ENCODE assay signal across 24 cellular contexts in genomic region chr12:6118891-6119568, GRCh38. TPM values are rescaled to one million over a fixed set of nuclear protein-coding genes. Genes with fewer than 3 reads are reported as not detected.
A peak's percentile ranks its signal among the peaks of the same experiment; 100 is the strongest.
DNase-seq lines count a peak whose midpoint lies in the region; ATAC-seq and TF ChIP-seq lines count a peak whose summit lies in the region.
"Had no signal": no experiment of that assay in that cellular context is flagged by ENCODE, and none has a peak within 500 bp of the region (broad histone marks: within the 10 kb centered on the region; RNA-seq: fewer than 3 reads in every experiment).

No MANE protein-coding gene starts in this region.

- H2AFZ ChIP-seq in parathyroid adenoma, result no peak overlapping the region

- H3K36me3 ChIP-seq in right atrium auricular region, result no peaks in the 10 kb centered on the region
- no peaks in the 10 kb centered on the region for H3K36me3 ChIP-seq in esophagus squamous epithelium
- H3K36me3 ChIP-seq in parathyroid adenoma (ENCODE audit: control insufficient read depth, insufficient read depth, low read length), result no peaks in the 10 kb centered on the region
- H3K36me3 ChIP-seq: ascending aorta, BLaER1 had no signal

- H3K4me3 Mint-ChIP-seq in T-helper 17 cell, result no peak overlapping the region
- H3K4me3 Mint-ChIP-seq: activated B cell treated with CpG ODN at 0.5 μM for 24 hours; activated CD4-positive, alpha-beta memory T cell treated with anti-CD3 and anti-CD28 coated beads, Interleukin-2, amount 10 ng/mL, durations not matched to agents 7 days and 5 days; activated naive CD4-positive, alpha-beta T cell treated with anti-CD3 and anti-CD28 coated beads, Interleukin-2, amount 10 ng/mL, durations not matched to agents 7 days and 5 days; IgD-negative memory B cell; T-helper 2 cell treated with Interferon-gamma antibody and Interleukin-4, amounts not matched to agents 5 μg/mL and 100 μg/mL, for 36 hours had no signal

- 76 to 83% methylated on average over 8 to 9 of the region's 9 CpGs for WGBS in esophagus squamous epithelium, 2 donors

- H3K27me3 ChIP-seq in right atrium auricular region (no peaks in the 10 kb centered on the region), esophagus squamous epithelium (no peaks in the 10 kb centered on the region), parathyroid adenoma (ENCODE audit: control insufficient read depth, insufficient read depth, low read length) (no peaks in the 10 kb centered on the region)
- H3K27me3 ChIP-seq: ascending aorta, BLaER1, foreskin keratinocyte had no signal

- no peak for DNase-seq in right atrium auricular region (ENCODE audit: low spot score)
- DNase-seq in cardiac septum (ENCODE audit: low spot score), result no peak
- no peak for DNase-seq in esophagus squamous epithelium (lab: John Stamatoyannopoulos, UW)
- DNase-seq in T-helper 17 cell, result no peak
- DNase-seq: activated B cell treated with CpG ODN at 0.5 μM for 24 hours; activated CD4-positive, alpha-beta memory T cell treated with anti-CD3 and anti-CD28 coated beads, Interleukin-2, amount 10 ng/mL, durations not matched to agents 7 days and 5 days; activated naive CD4-positive, alpha-beta T cell treated with anti-CD3 and anti-CD28 coated beads, Interleukin-2, amount 10 ng/mL, durations not matched to agents 7 days and 5 days; foreskin keratinocyte; left colon; MM.1S; NCI-H1436 treated with DMSO at 0.1 percent for 48 hours; NCI-H2171 treated with DMSO at 0.1 percent for 48 hours; PC-3; stimulated activated naive CD8-positive, alpha-beta T cell treated with anti-CD3 and anti-CD28 coated beads, Interleukin-15, Interleukin-2, amounts not matched to agents 100 U/mL and 50 U/mL, for 24 hours had no signal

- H3K4me1 ChIP-seq in right atrium auricular region (peaks cover 0 to 7% of the 10 kb centered on the region in 2 donors), esophagus squamous epithelium (peaks cover 0 to 27% (median 5%) of the 10 kb centered on the region in 3 donors), parathyroid adenoma (no peaks in the 10 kb centered on the region)
- H3K4me1 ChIP-seq: ascending aorta, BLaER1, foreskin keratinocyte had no signal

- H3K27me3 Mint-ChIP-seq in T-helper 17 cell, result peaks cover 63% of the 10 kb centered on the region
- H3K27me3 Mint-ChIP-seq: activated CD4-positive, alpha-beta memory T cell treated with anti-CD3 and anti-CD28 coated beads, Interleukin-2, amount 10 ng/mL, durations not matched to agents 7 days and 5 days had no signal

- no peak overlapping the region for H3K27ac Mint-ChIP-seq in T-helper 17 cell
- H3K27ac Mint-ChIP-seq: activated B cell treated with CpG ODN at 0.5 μM for 24 hours; activated CD4-positive, alpha-beta memory T cell treated with anti-CD3 and anti-CD28 coated beads, Interleukin-2, amount 10 ng/mL, durations not matched to agents 7 days and 5 days; activated naive CD4-positive, alpha-beta T cell treated with anti-CD3 and anti-CD28 coated beads, Interleukin-2, amount 10 ng/mL, durations not matched to agents 7 days and 5 days; T-helper 2 cell treated with Interferon-gamma antibody and Interleukin-4, amounts not matched to agents 5 μg/mL and 100 μg/mL, for 36 hours had no signal

- TF ChIP-seq CTCF in right atrium auricular region (IDR thresholded peaks at IDR 0.05), result no peak
- TF ChIP-seq CTCF in esophagus squamous epithelium (IDR thresholded peaks at IDR 0.05), result no peak
- no peak for TF ChIP-seq CTCF in parathyroid adenoma (IDR thresholded peaks at IDR 0.05)

- intact Hi-C loops in cardiac septum (cut with DNase I), result no loop called here
- intact Hi-C loops in esophagus squamous epithelium (cut with DNase I), result no loop called here

- H3K27ac ChIP-seq in right atrium auricular region (peak overlapping the region; percentile 72 to 75), esophagus squamous epithelium (peak overlapping the region in 3 of 4 donors; percentile 51 to 74 (median 55)), parathyroid adenoma (peak overlapping the region; percentile 42)
- H3K27ac ChIP-seq: ascending aorta, BLaER1, foreskin keratinocyte, HL-60 had no signal

- no peaks in the 10 kb centered on the region for H3K36me3 Mint-ChIP-seq in T-helper 17 cell (ENCODE audit: low read depth)
- H3K36me3 Mint-ChIP-seq: activated naive CD4-positive, alpha-beta T cell treated with anti-CD3 and anti-CD28 coated beads, Interleukin-2, amount 10 ng/mL, durations not matched to agents 7 days and 5 days; IgD-negative memory B cell had no signal

- no peak overlapping the region for H3K9ac ChIP-seq in parathyroid adenoma
- H3K9ac ChIP-seq: BLaER1 had no signal

- H3K9me3 ChIP-seq in right atrium auricular region (no peaks in the 10 kb centered on the region), esophagus squamous epithelium (no peaks in the 10 kb centered on the region), parathyroid adenoma (ENCODE audit: control insufficient read depth, low read length) (no peaks in the 10 kb centered on the region), T-helper 17 cell (ENCODE audit: control insufficient read depth, low read length, poor library complexity, severe bottlenecking) (no peaks in the 10 kb centered on the region)
- H3K9me3 ChIP-seq: ascending aorta, BLaER1 had no signal

- H3K79me2 ChIP-seq in parathyroid adenoma, result no peaks in the 10 kb centered on the region

- peaks cover 2% of the 10 kb centered on the region for H3K4me1 Mint-ChIP-seq in T-helper 17 cell
- H3K4me1 Mint-ChIP-seq: activated B cell treated with CpG ODN at 0.5 μM for 24 hours; activated CD4-positive, alpha-beta memory T cell treated with anti-CD3 and anti-CD28 coated beads, Interleukin-2, amount 10 ng/mL, durations not matched to agents 7 days and 5 days; activated naive CD4-positive, alpha-beta T cell treated with anti-CD3 and anti-CD28 coated beads, Interleukin-2, amount 10 ng/mL, durations not matched to agents 7 days and 5 days; IgD-negative memory B cell had no signal

- no peak overlapping the region for H3K4me2 ChIP-seq in parathyroid adenoma (ENCODE audit: low read length)
- H3K4me2 ChIP-seq: BLaER1 had no signal

- ATAC-seq in GM18517 (IDR thresholded peaks at IDR 0.05; ENCODE audit: unreplicated experiment) (no peak), HG03457 (IDR thresholded peaks at IDR 0.05; ENCODE audit: unreplicated experiment) (no peak), T-helper 17 cell (no peak), HG03469 (IDR thresholded peaks at IDR 0.05; ENCODE audit: unreplicated experiment) (no peak)
- ATAC-seq: foreskin keratinocyte; HCT116; left colon; PC-3; stimulated activated naive CD8-positive, alpha-beta T cell treated with anti-CD3 and anti-CD28 coated beads, Interleukin-15, Interleukin-2, amounts not matched to agents 100 U/mL and 50 U/mL, for 24 hours had no signal

- H3K4me3 ChIP-seq in right atrium auricular region (peak overlapping the region; percentile 6 to 48), esophagus squamous epithelium (peak overlapping the region in 1 of 4 donors; percentile 42), parathyroid adenoma (ENCODE audit: low read depth, low read length) (no peak overlapping the region)
- H3K4me3 ChIP-seq: ascending aorta, BLaER1 had no signal

- TF ChIP-seq POLR2A in esophagus squamous epithelium (IDR thresholded peaks at IDR 0.05), result no peak

RNA-seq across cellular contexts. Expression of gene VWF, which starts 5.4 kb away (rescaled TPM):
- total RNA-seq in right atrium auricular region (100 to 1,000 TPM; 189 to 331 TPM), cardiac septum (350 TPM), esophagus squamous epithelium (10 to 100 TPM; 21.1 to 92.5 (median 49.7) TPM), T-helper 17 cell (1 to 10 TPM in 1 of 2 donors, under 1 TPM in 1; 0.55 to 4.1 TPM)
- total RNA-seq: activated B cell treated with CpG ODN at 0.5 μM for 24 hours; activated CD4-positive, alpha-beta memory T cell treated with anti-CD3 and anti-CD28 coated beads, Interleukin-2, amount 10 ng/mL, durations not matched to agents 7 days and 5 days; foreskin keratinocyte; PC-3 had no signal

Comparison
In these comparisons a context has a peak if more than half of its experiments do, and no peak if none do; other contexts are left out.
1. RNA of gene VWF, which starts 5.4 kb away (total RNA-seq): 350 TPM in cardiac septum (single experiment), 189 to 331 TPM in right atrium auricular region and 21.1 to 92.5 TPM in esophagus squamous epithelium; 0.55 to 4.1 TPM in T-helper 17 cell; every median in the first group is over 4 times any median in the second.
2. Peak in every context shown above with its lines, with median percentiles within 50 percentile points of each other: H3K27ac ChIP-seq.